In the genomic region with DNA sequence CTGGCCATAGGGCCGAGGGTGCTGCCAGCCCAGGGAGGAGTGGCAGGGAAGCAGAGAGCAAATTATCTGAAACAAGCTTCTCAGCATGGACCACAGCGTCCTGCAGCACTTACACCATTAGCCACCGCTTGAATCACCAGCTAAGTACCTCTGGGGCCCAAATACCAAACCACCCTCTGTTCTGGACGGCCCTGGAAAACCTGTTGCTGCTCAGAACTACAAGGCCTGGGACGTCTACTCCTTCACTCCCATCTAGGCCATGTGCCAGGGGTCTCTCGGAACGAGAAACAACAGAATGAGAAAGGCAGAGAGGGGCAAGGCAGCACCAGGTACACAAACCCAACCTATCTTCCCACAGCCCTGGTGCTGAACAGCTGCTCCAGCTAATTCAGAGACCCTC, we compare ENCODE assay signal across 25 cellular contexts.
"Had no signal": no experiment of that assay in that cellular context is flagged by ENCODE, and none has a peak within 500 bp of the region (broad histone marks: within the 10 kb centered on the region; RNA-seq: fewer than 3 reads in every experiment).

No MANE protein-coding gene starts in this region.

- H3K4me3 Mint-ChIP-seq: activated CD8-positive, alpha-beta memory T cell treated with anti-CD3 and anti-CD28 coated beads, Interleukin-2, amount 10 ng/mL, durations not matched to agents 7 days and 5 days; activated naive CD4-positive, alpha-beta T cell treated with anti-CD3 and anti-CD28 coated beads for 36 hours; activated T-helper 17 cell treated with anti-CD3 and anti-CD28 coated beads, Interleukin-2, amount 50 U/mL, for 72 hours; T-cell had no signal

- H3K9me3 Mint-ChIP-seq: activated naive CD4-positive, alpha-beta T cell treated with anti-CD3 and anti-CD28 coated beads for 36 hours; activated T-helper 17 cell treated with anti-CD3 and anti-CD28 coated beads, Interleukin-2, amount 50 U/mL, for 72 hours; T-cell had no signal

- H3K36me3 ChIP-seq: cardiac muscle cell had no signal

- ATAC-seq: activated CD4-positive, CD25-positive, alpha-beta regulatory T cell treated with anti-CD3 and anti-CD28 coated beads, Interleukin-2, amount 50 U/mL, for 24 hours; activated CD8-positive, alpha-beta memory T cell treated with anti-CD3 and anti-CD28 coated beads, Interleukin-2, amount 10 ng/mL, durations not matched to agents 7 days and 5 days; activated T-helper 17 cell treated with anti-CD3 and anti-CD28 coated beads, Interleukin-2, amount 50 U/mL, for 72 hours; body of pancreas; Right ventricle myocardium inferior; T-cell had no signal

- H3K27me3 Mint-ChIP-seq: activated CD8-positive, alpha-beta memory T cell treated with anti-CD3 and anti-CD28 coated beads, Interleukin-2, amount 10 ng/mL, durations not matched to agents 7 days and 5 days; activated T-helper 17 cell treated with anti-CD3 and anti-CD28 coated beads, Interleukin-2, amount 50 U/mL, for 72 hours; T-cell had no signal

- H3K9me3 ChIP-seq: ascending aorta, body of pancreas had no signal

- H3K27ac ChIP-seq: ascending aorta, body of pancreas, cardiac muscle cell, KMS-11, SK-N-MC, WERI-Rb-1 had no signal

- H3K4me1 ChIP-seq: ascending aorta, body of pancreas had no signal

- H3K27me3 ChIP-seq: ascending aorta, body of pancreas had no signal

- H3K4me3 ChIP-seq: ascending aorta, body of pancreas, cardiac muscle cell, SK-N-MC had no signal

- DNase-seq: activated CD4-positive, alpha-beta T cell treated with anti-CD3 and anti-CD28 coated beads for 4 hours; activated CD8-positive, alpha-beta memory T cell treated with anti-CD3 and anti-CD28 coated beads, Interleukin-2, amount 10 ng/mL, durations not matched to agents 7 days and 5 days; activated gamma-delta T cell; activated naive CD4-positive, alpha-beta T cell treated with anti-CD3 and anti-CD28 coated beads for 36 hours; activated T-cell treated with anti-CD3 and anti-CD28 coated beads, Interleukin-2, amount 50 U/mL, for 48 hours; amniotic stem cell; body of pancreas; NCI-H1092; NCI-H1417; NCI-H1930; NCI-H2171; NCI-H2227 treated with DMSO at 0.1 percent for 48 hours; NCI-H446 treated with DMSO at 0.1 percent for 48 hours; NCI-H526; NCI-H82; RPMI8226; T-cell; WERI-Rb-1 had no signal

- H3K27ac Mint-ChIP-seq: activated CD8-positive, alpha-beta memory T cell treated with anti-CD3 and anti-CD28 coated beads, Interleukin-2, amount 10 ng/mL, durations not matched to agents 7 days and 5 days; activated naive CD4-positive, alpha-beta T cell treated with anti-CD3 and anti-CD28 coated beads for 36 hours; activated T-helper 17 cell treated with anti-CD3 and anti-CD28 coated beads, Interleukin-2, amount 50 U/mL, for 72 hours; T-cell had no signal
